1 cellular context compared by ENCODE assay signal in genomic region chr4:139084425-139085093, GRCh38.
TF ChIP-seq lines count a peak whose summit lies in the region.

No MANE protein-coding gene starts in this region.

TF ChIP-seq in K562, 482 proteins besides CTCF, POLR2A, EP300 and RAD21 (continued from another document and continues in another):
- TF ChIP-seq, protein P1, sequence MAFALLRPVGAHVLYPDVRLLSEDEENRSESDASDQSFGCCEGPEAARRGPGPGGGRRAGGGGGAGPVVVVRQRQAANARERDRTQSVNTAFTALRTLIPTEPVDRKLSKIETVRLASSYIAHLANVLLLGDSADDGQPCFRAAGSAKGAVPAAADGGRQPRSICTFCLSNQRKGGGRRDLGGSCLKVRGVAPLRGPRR (CRISPR knock-in tag; IDR thresholded peaks at IDR 0.05), result no peak
- TF ChIP-seq ZNF347 (CRISPR knock-in tag; IDR thresholded peaks at IDR 0.05; ENCODE audit: low read depth) (no peak), ADNP (tag; IDR thresholded peaks at IDR 0.05) (no peak), E2F4 (CRISPR knock-in tag; IDR thresholded peaks at IDR 0.05; ENCODE audit: low read depth) (no peak), TCF3 (CRISPR knock-in tag; IDR thresholded peaks at IDR 0.05) (no peak), CEBPZ (IDR thresholded peaks at IDR 0.05; ENCODE audit: borderline replicate concordance, low read depth, low read length) (no peak), ZBTB43 (CRISPR knock-in tag; IDR thresholded peaks at IDR 0.05) (no peak), SRSF7 (optimal IDR thresholded peaks at IDR 0.05; ENCODE audit: low read depth, low read length) (no peak), MYBL2 (IDR thresholded peaks at IDR 0.05; ENCODE audit: low read depth) (no peak), MYBL2 (CRISPR knock-in tag; IDR thresholded peaks at IDR 0.05; ENCODE audit: borderline replicate concordance) (no peak), ETV5 (CRISPR knock-in tag; IDR thresholded peaks at IDR 0.05; ENCODE audit: low read depth) (no peak), POLR2G (IDR thresholded peaks at IDR 0.05; ENCODE audit: low read depth, low read length) (peak; percentile 67), PCBP2 (IDR thresholded peaks at IDR 0.05; ENCODE audit: low read depth, low read length, poor library complexity, severe bottlenecking) (no peak), STAT5A (IDR thresholded peaks at IDR 0.05; ENCODE audit: borderline replicate concordance, low read length) (no peak), FOS (IDR thresholded peaks at IDR 0.05; ENCODE audit: extremely low read depth, insufficient read length) (no peak), ZBTB2 (IDR thresholded peaks at IDR 0.05) (no peak), CCNT2 (IDR thresholded peaks at IDR 0.05; ENCODE audit: borderline replicate concordance, extremely low read depth, insufficient read length, low read depth, low read length) (peak; percentile 9), KAT8 (IDR thresholded peaks at IDR 0.05; ENCODE audit: low read depth) (no peak), BACH1 (tag; IDR thresholded peaks at IDR 0.05) (no peak), ZBTB8A (IDR thresholded peaks at IDR 0.05; ENCODE audit: partially characterized antibody) (no peak), SIRT6 (IDR thresholded peaks at IDR 0.05; ENCODE audit: low read depth, low read length) (no peak), HDAC2 (IDR thresholded peaks at IDR 0.05) (no peak), NFXL1 (CRISPR knock-in tag; IDR thresholded peaks at IDR 0.05) (no peak), SUPT5H (IDR thresholded peaks at IDR 0.05) (no peak), MTA1 (IDR thresholded peaks at IDR 0.05; ENCODE audit: borderline replicate concordance) (no peak), ZNF696 (CRISPR knock-in tag; conservative IDR thresholded peaks at IDR 0.05) (no peak), NCOA2 (IDR thresholded peaks at IDR 0.05; ENCODE audit: partially characterized antibody in 2 of 2) (no peak), C11orf30 (IDR thresholded peaks at IDR 0.05; ENCODE audit: low read depth) (no peak), CXXC5 (CRISPR knock-in tag; IDR thresholded peaks at IDR 0.05) (peak; percentile 60), ZEB2 (IDR thresholded peaks at IDR 0.05) (no peak), ILK (tag; IDR thresholded peaks at IDR 0.05; ENCODE audit: borderline replicate concordance, low read depth) (no peak), ZNF507 (tag; conservative IDR thresholded peaks at IDR 0.05) (no peak), ZNF778 (CRISPR knock-in tag; IDR thresholded peaks at IDR 0.05) (no peak), NBN (IDR thresholded peaks at IDR 0.05; ENCODE audit: low read depth) (no peak), ASH1L (IDR thresholded peaks at IDR 0.05; ENCODE audit: borderline replicate concordance, low read depth, partially characterized antibody) (no peak), ZNF23 (CRISPR knock-in tag; IDR thresholded peaks at IDR 0.05) (no peak)
- TF ChIP-seq, protein P2, sequence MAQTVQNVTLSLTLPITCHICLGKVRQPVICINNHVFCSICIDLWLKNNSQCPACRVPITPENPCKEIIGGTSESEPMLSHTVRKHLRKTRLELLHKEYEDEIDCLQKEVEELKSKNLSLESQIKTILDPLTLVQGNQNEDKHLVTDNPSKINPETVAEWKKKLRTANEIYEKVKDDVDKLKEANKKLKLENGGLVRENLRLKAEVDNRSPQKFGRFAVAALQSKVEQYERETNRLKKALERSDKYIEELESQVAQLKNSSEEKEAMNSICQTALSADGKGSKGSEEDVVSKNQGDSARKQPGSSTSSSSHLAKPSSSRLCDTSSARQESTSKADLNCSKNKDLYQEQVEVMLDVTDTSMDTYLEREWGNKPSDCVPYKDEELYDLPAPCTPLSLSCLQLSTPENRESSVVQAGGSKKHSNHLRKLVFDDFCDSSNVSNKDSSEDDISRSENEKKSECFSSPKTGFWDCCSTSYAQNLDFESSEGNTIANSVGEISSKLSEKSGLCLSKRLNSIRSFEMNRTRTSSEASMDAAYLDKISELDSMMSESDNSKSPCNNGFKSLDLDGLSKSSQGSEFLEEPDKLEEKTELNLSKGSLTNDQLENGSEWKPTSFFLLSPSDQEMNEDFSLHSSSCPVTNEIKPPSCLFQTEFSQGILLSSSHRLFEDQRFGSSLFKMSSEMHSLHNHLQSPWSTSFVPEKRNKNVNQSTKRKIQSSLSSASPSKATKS (CRISPR knock-in tag; IDR thresholded peaks at IDR 0.05), result no peak
- TF ChIP-seq, protein P3, sequence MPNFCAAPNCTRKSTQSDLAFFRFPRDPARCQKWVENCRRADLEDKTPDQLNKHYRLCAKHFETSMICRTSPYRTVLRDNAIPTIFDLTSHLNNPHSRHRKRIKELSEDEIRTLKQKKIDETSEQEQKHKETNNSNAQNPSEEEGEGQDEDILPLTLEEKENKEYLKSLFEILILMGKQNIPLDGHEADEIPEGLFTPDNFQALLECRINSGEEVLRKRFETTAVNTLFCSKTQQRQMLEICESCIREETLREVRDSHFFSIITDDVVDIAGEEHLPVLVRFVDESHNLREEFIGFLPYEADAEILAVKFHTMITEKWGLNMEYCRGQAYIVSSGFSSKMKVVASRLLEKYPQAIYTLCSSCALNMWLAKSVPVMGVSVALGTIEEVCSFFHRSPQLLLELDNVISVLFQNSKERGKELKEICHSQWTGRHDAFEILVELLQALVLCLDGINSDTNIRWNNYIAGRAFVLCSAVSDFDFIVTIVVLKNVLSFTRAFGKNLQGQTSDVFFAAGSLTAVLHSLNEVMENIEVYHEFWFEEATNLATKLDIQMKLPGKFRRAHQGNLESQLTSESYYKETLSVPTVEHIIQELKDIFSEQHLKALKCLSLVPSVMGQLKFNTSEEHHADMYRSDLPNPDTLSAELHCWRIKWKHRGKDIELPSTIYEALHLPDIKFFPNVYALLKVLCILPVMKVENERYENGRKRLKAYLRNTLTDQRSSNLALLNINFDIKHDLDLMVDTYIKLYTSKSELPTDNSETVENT (CRISPR knock-in tag; IDR thresholded peaks at IDR 0.05), result no peak
- TF ChIP-seq, protein P4, sequence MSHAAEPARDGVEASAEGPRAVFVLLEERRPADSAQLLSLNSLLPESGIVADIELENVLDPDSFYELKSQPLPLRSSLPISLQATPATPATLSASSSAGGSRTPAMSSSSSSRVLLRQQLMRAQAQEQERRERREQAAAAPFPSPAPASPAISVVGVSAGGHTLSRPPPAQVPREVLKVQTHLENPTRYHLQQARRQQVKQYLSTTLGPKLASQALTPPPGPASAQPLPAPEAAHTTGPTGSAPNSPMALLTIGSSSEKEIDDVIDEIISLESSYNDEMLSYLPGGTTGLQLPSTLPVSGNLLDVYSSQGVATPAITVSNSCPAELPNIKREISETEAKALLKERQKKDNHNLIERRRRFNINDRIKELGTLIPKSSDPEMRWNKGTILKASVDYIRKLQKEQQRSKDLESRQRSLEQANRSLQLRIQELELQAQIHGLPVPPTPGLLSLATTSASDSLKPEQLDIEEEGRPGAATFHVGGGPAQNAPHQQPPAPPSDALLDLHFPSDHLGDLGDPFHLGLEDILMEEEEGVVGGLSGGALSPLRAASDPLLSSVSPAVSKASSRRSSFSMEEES (CRISPR knock-in tag; IDR thresholded peaks at IDR 0.05), result no peak
- TF ChIP-seq, protein P5, sequence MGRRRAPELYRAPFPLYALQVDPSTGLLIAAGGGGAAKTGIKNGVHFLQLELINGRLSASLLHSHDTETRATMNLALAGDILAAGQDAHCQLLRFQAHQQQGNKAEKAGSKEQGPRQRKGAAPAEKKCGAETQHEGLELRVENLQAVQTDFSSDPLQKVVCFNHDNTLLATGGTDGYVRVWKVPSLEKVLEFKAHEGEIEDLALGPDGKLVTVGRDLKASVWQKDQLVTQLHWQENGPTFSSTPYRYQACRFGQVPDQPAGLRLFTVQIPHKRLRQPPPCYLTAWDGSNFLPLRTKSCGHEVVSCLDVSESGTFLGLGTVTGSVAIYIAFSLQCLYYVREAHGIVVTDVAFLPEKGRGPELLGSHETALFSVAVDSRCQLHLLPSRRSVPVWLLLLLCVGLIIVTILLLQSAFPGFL (CRISPR knock-in tag; IDR thresholded peaks at IDR 0.05), result no peak
- TF ChIP-seq, protein P6, sequence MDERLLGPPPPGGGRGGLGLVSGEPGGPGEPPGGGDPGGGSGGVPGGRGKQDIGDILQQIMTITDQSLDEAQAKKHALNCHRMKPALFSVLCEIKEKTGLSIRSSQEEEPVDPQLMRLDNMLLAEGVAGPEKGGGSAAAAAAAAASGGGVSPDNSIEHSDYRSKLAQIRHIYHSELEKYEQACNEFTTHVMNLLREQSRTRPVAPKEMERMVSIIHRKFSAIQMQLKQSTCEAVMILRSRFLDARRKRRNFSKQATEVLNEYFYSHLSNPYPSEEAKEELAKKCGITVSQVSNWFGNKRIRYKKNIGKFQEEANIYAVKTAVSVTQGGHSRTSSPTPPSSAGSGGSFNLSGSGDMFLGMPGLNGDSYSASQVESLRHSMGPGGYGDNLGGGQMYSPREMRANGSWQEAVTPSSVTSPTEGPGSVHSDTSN (CRISPR knock-in tag; IDR thresholded peaks at IDR 0.05; ENCODE audit: low read depth), result no peak
- TF ChIP-seq, protein P6 (tag; conservative IDR thresholded peaks at IDR 0.05; ENCODE audit: low read depth), result peak; percentile 54
